ENCODE assay signal across 8 cellular contexts in the genomic region with DNA sequence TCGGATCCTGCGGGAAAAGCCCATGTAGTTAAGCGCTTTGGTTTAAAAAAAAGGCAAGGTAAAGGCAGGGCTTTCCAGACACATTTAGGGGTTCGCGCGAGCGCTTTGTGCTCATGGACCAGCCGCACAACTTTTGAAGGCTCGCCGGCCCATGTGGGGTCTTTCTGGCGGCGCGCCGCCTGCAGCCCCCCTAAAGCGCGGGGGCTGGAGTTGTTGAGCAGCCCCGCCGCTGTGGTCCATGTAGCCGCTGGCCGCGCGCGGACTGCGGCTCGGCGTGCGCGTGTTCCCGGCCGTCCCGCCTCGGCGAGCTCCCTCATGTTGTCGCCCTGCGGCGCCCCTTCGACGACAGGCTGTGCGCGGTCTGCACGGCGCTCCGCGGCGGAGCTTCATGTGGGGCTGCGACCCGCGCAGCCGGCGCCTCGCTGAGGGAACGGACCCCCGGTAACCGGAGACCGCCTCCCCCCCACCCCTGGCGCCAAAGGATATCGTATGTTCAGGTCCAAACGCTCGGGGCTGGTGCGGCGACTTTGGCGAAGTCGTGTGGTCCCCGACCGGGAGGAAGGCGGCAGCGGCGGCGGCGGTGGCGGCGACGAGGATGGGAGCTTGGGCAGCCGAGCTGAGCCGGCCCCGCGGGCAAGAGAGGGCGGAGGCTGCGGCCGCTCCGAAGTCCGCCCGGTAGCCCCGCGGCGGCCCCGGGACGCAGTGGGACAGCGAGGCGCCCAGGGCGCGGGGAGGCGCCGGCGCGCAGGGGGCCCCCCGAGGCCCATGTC. TPM values are rescaled to one million over a fixed set of nuclear protein-coding genes. Genes with fewer than 3 reads are reported as not detected.
DNase-seq lines count a peak whose midpoint lies in the region; ATAC-seq and TF ChIP-seq lines count a peak whose summit lies in the region.

No MANE protein-coding gene starts in this region.

- no peak overlapping the region for H3K27ac Mint-ChIP-seq in activated CD8-positive, alpha-beta T cell treated with anti-CD3 and anti-CD28 coated beads for 36 hours

- H3K9me3 Mint-ChIP-seq in activated CD8-positive, alpha-beta T cell treated with anti-CD3 and anti-CD28 coated beads for 36 hours, result no peaks in the 10 kb centered on the region

- no peak for TF ChIP-seq CTCF in activated CD8-positive, alpha-beta T cell treated with anti-CD3 and anti-CD28 coated beads for 36 hours (IDR thresholded peaks at IDR 0.05)
- TF ChIP-seq CTCF in heart left ventricle (IDR thresholded peaks at IDR 0.05), result peak in 1 of 12 donors; percentile 8
- TF ChIP-seq CTCF in sigmoid colon (IDR thresholded peaks at IDR 0.05), result no peak

- no peaks in the 10 kb centered on the region for H3K9me3 ChIP-seq in heart left ventricle
- no peaks in the 10 kb centered on the region for H3K9me3 ChIP-seq in sigmoid colon

- WGBS in heart left ventricle, 4 donors, result 0 to 1% (median 0%) methylated on average over 28 to 97 of the region's 97 CpGs
- 1% methylated on average over 97 of the region's 97 CpGs for WGBS in sigmoid colon, 2 donors

- ATAC-seq in activated CD8-positive, alpha-beta T cell treated with anti-CD3 and anti-CD28 coated beads for 36 hours, result no peak
- ATAC-seq in heart left ventricle (no peak), GM21825 (IDR thresholded peaks at IDR 0.05; ENCODE audit: unreplicated experiment) (no peak)

- DNase-seq in NCI-H748 (lab: John Stamatoyannopoulos, UW; ENCODE audit: unreplicated experiment) (peak; percentile 44), NCI-H748 treated with DMSO at 0.1 percent for 48 hours (lab: John Stamatoyannopoulos, UW) (no peak), heart left ventricle (peak in 3 of 5 donors; percentile 25 to 74 (median 34)), sigmoid colon (no peak), NCI-H1092 treated with DMSO at 0.1 percent for 48 hours (lab: John Stamatoyannopoulos, UW) (no peak), HUDEP-2 (lab: John Stamatoyannopoulos, UW; ENCODE audit: unreplicated experiment in 76 of 76) (no peak)
- DNase-seq in activated CD8-positive, alpha-beta T cell treated with anti-CD3 and anti-CD28 coated beads for 36 hours, result peak; percentile 31

- no peaks in the 10 kb centered on the region for H3K36me3 Mint-ChIP-seq in activated CD8-positive, alpha-beta T cell treated with anti-CD3 and anti-CD28 coated beads for 36 hours (ENCODE audit: low read depth)

- peaks cover 0 to 6% (median 0%) of the 10 kb centered on the region in 9 donors for H3K36me3 ChIP-seq in heart left ventricle
- no peaks in the 10 kb centered on the region for H3K36me3 ChIP-seq in sigmoid colon

- H3K27me3 Mint-ChIP-seq in activated CD8-positive, alpha-beta T cell treated with anti-CD3 and anti-CD28 coated beads for 36 hours, result peaks cover 21% of the 10 kb centered on the region

- POLR2A ChIA-PET in activated CD8-positive, alpha-beta T cell treated with anti-CD3 and anti-CD28 coated beads for 36 hours (lab: Charles Lee), result interaction anchor here (1.0 to 1.1 kb wide), 2 partner anchors 18 to 20 kb away, joined by 3 to 4 read pairs; no protein-coding TSS in a partner anchor

- H3K4me3 ChIP-seq in heart left ventricle (peak overlapping the region; percentile 50 to 90 (median 74)), sigmoid colon (peak overlapping the region; percentile 57 to 72 (median 66))

- peak overlapping the region; percentile 77 for H3K4me3 Mint-ChIP-seq in activated CD8-positive, alpha-beta T cell treated with anti-CD3 and anti-CD28 coated beads for 36 hours

- intact Hi-C loops in activated CD8-positive, alpha-beta T cell treated with anti-CD3 and anti-CD28 coated beads for 36 hours (cut with micrococcal nuclease), result no loop called here
- intact Hi-C loops in heart left ventricle (cut with DNase I), result loop anchor here in 9 of 10 donors (1.0 to 10.0 kb wide), 14 partner anchors 39 to 152 kb away; no protein-coding TSS in a partner anchor
- intact Hi-C loops in sigmoid colon (cut with DNase I), result loop anchor here (2.0 kb wide), 1 partner anchor 72 kb away; no protein-coding TSS in a partner anchor

- peak overlapping the region; percentile 81 to 95 (median 90) for H3K27ac ChIP-seq in heart left ventricle
- peak overlapping the region; percentile 87 to 92 (median 88) for H3K27ac ChIP-seq in sigmoid colon

- H3K4me1 ChIP-seq in heart left ventricle, result peaks cover 0 to 65% (median 40%) of the 10 kb centered on the region in 12 donors
- peaks cover 0 to 64% (median 53%) of the 10 kb centered on the region in 4 donors for H3K4me1 ChIP-seq in sigmoid colon

- CTCF ChIA-PET in activated CD8-positive, alpha-beta T cell treated with anti-CD3 and anti-CD28 coated beads for 36 hours (lab: Charles Lee), result interaction anchor here (1.1 to 3.8 kb wide), 4 partner anchors 10 to 149 kb away, joined by 3 to 15 read pairs (median 3); no protein-coding TSS in a partner anchor

- no peak for TF ChIP-seq EP300 in sigmoid colon (IDR thresholded peaks at IDR 0.05)

- TF ChIP-seq POLR2A in heart left ventricle (IDR thresholded peaks at IDR 0.05) (no peak), sigmoid colon (IDR thresholded peaks at IDR 0.05) (no peak)

- peaks cover 0 to 27% (median 0%) of the 10 kb centered on the region in 9 donors for H3K27me3 ChIP-seq in heart left ventricle
- H3K27me3 ChIP-seq in sigmoid colon, result no peaks in the 10 kb centered on the region

- peaks cover 11% of the 10 kb centered on the region for H3K4me1 Mint-ChIP-seq in activated CD8-positive, alpha-beta T cell treated with anti-CD3 and anti-CD28 coated beads for 36 hours (ENCODE audit: low read depth)

RNA-seq across cellular contexts. Expression of a gene that starts 0.9 kb away (rescaled TPM):
- total RNA-seq in activated CD8-positive, alpha-beta T cell treated with anti-CD3 and anti-CD28 coated beads for 36 hours, result under 1 TPM; 0.25 to 0.41 TPM
- 10 to 100 TPM; 14.4 to 65.9 (median 20.8) TPM for total RNA-seq in heart left ventricle
- 10 to 100 TPM; 10.4 to 19.0 TPM for polyA plus RNA-seq in heart left ventricle
- total RNA-seq in sigmoid colon, result 1 to 10 TPM; 4.8 to 8.0 (median 5.8) TPM
- polyA plus RNA-seq in sigmoid colon, result 1 to 10 TPM; 1.8 to 9.2 (median 1.8) TPM

Comparison
In these comparisons a context has a peak if more than half of its experiments do, and no peak if none do; other contexts are left out.
1. DNase-seq: peak in NCI-H748 (single experiment), activated CD8-positive, alpha-beta T cell treated with anti-CD3 and anti-CD28 coated beads for 36 hours (single experiment) and heart left ventricle (3 of 5); none in NCI-H748 treated with DMSO at 0.1 percent for 48 hours (single experiment), sigmoid colon (single experiment), NCI-H1092 treated with DMSO at 0.1 percent for 48 hours (single experiment) and HUDEP-2 (0 of 76).
2. RNA of a gene that starts 0.9 kb away (total RNA-seq): 14.4 to 65.9 TPM in heart left ventricle and 4.8 to 8.0 TPM in sigmoid colon; 0.25 to 0.41 TPM in activated CD8-positive, alpha-beta T cell treated with anti-CD3 and anti-CD28 coated beads for 36 hours; every median in the first group is over 4 times any median in the second.